In genomic region chr19:11378319-11379189, GRCh38 we compare ENCODE assay signal across 8 cellular contexts. TPM values are rescaled to one million over a fixed set of nuclear protein-coding genes. Genes with fewer than 3 reads are reported as not detected.
A peak's percentile ranks its signal among the peaks of the same experiment; 100 is the strongest.
DNase-seq lines count a peak whose midpoint lies in the region; ATAC-seq and TF ChIP-seq lines count a peak whose summit lies in the region.

No MANE protein-coding gene starts in this region.

- H3K4me1 ChIP-seq in vagina, result peaks cover 81% of the 10 kb centered on the region

- H3K4me3 Mint-ChIP-seq in activated naive CD4-positive, alpha-beta T cell treated with anti-CD3 and anti-CD28 coated beads, Interleukin-2, amount 10 ng/mL, durations not matched to agents 7 days and 5 days, result no peak overlapping the region

- peaks cover 16% of the 10 kb centered on the region for H3K36me3 Mint-ChIP-seq in activated naive CD4-positive, alpha-beta T cell treated with anti-CD3 and anti-CD28 coated beads, Interleukin-2, amount 10 ng/mL, durations not matched to agents 7 days and 5 days

- no peaks in the 10 kb centered on the region for H3K9me3 ChIP-seq in vagina

- TF ChIP-seq CTCF in vagina (IDR thresholded peaks at IDR 0.05), result no peak

- H3K4me3 ChIP-seq in vagina, result no peak overlapping the region

- H3K36me3 ChIP-seq in vagina, result no peaks in the 10 kb centered on the region

- H3K27ac Mint-ChIP-seq in activated naive CD4-positive, alpha-beta T cell treated with anti-CD3 and anti-CD28 coated beads, Interleukin-2, amount 10 ng/mL, durations not matched to agents 7 days and 5 days, result no peak overlapping the region

- peak overlapping the region; percentile 55 for H3K27ac ChIP-seq in vagina

- intact Hi-C loops in vagina (cut with DNase I), result loop anchor here (5.0 kb wide), 1 partner anchor 54 kb away; no protein-coding TSS in a partner anchor

- no peak for TF ChIP-seq POLR2A in vagina (IDR thresholded peaks at IDR 0.05)

- H3K27me3 ChIP-seq in vagina, result no peaks in the 10 kb centered on the region

- CTCF ChIA-PET in activated naive CD4-positive, alpha-beta T cell treated with anti-CD3 and anti-CD28 coated beads, Interleukin-2, amount 10 ng/mL, durations not matched to agents 7 days and 5 days (lab: Charles Lee), result interaction anchor here (0.6 to 1.6 kb wide), 5 partner anchors 9 to 182 kb away, joined by 3 read pairs; no protein-coding TSS in a partner anchor

- DNase-seq in activated naive CD4-positive, alpha-beta T cell treated with anti-CD3 and anti-CD28 coated beads, Interleukin-2, amount 10 ng/mL, durations not matched to agents 7 days and 5 days, result peak; percentile 33
- no peak for DNase-seq in activated naive CD4-positive, alpha-beta T cell (lab: John Stamatoyannopoulos, UW)
- DNase-seq in NCI-H510A treated with DMSO at 0.1 percent for 48 hours (lab: John Stamatoyannopoulos, UW), result peak; percentile 25
- DNase-seq in astrocyte of the hippocampus (ENCODE audit: low read depth, low spot score), result peak; percentile 60
- DNase-seq in kidney glomerular epithelial cell (lab: John Stamatoyannopoulos, UW), result peak; percentile 74
- DNase-seq in vagina (ENCODE audit: extremely low spot score in 2 of 2), result no peak
- DNase-seq in SKM-1 (lab: John Stamatoyannopoulos, UW; ENCODE audit: unreplicated experiment), result no peak

- no peak for ATAC-seq in HG02763 (IDR thresholded peaks at IDR 0.05; ENCODE audit: unreplicated experiment)

- H3K27me3 Mint-ChIP-seq in activated naive CD4-positive, alpha-beta T cell treated with anti-CD3 and anti-CD28 coated beads, Interleukin-2, amount 10 ng/mL, durations not matched to agents 7 days and 5 days, result peaks cover 25% of the 10 kb centered on the region

- H3K4me1 Mint-ChIP-seq in activated naive CD4-positive, alpha-beta T cell treated with anti-CD3 and anti-CD28 coated beads, Interleukin-2, amount 10 ng/mL, durations not matched to agents 7 days and 5 days, result peaks cover 62% of the 10 kb centered on the region

- H3K9me3 Mint-ChIP-seq in activated naive CD4-positive, alpha-beta T cell treated with anti-CD3 and anti-CD28 coated beads, Interleukin-2, amount 10 ng/mL, durations not matched to agents 7 days and 5 days, result no peaks in the 10 kb centered on the region

RNA-seq across cellular contexts. Expression of gene SWSAP1, which starts 4.1 kb away (rescaled TPM):
- total RNA-seq in vagina, result 1.5 TPM

RNA-seq across cellular contexts. Expression of gene EPOR, which starts 5.6 kb away (rescaled TPM):
- total RNA-seq in vagina, result 14.5 TPM

RNA-seq across cellular contexts. Expression of gene PLPPR2, which starts 23.3 kb away (rescaled TPM):
- 16.5 TPM for total RNA-seq in vagina

RNA-seq across cellular contexts. Expression of gene CCDC159, which starts 32.2 kb away (rescaled TPM):
- 24.1 TPM for total RNA-seq in vagina

RNA-seq across cellular contexts. Expression of gene TMEM205, which starts 32.5 kb away (rescaled TPM):
- total RNA-seq in vagina, result 173 TPM

Comparison
In these comparisons a context has a peak if more than half of its experiments do, and no peak if none do; other contexts are left out.
1. DNase-seq: peak in activated naive CD4-positive, alpha-beta T cell treated with anti-CD3 and anti-CD28 coated beads, Interleukin-2, amount 10 ng/mL, durations not matched to agents 7 days and 5 days (single experiment), NCI-H510A treated with DMSO at 0.1 percent for 48 hours (single experiment), astrocyte of the hippocampus (single experiment) and kidney glomerular epithelial cell (single experiment); none in activated naive CD4-positive, alpha-beta T cell (0 of 4), vagina (0 of 2) and SKM-1 (single experiment).